In the genomic region with DNA sequence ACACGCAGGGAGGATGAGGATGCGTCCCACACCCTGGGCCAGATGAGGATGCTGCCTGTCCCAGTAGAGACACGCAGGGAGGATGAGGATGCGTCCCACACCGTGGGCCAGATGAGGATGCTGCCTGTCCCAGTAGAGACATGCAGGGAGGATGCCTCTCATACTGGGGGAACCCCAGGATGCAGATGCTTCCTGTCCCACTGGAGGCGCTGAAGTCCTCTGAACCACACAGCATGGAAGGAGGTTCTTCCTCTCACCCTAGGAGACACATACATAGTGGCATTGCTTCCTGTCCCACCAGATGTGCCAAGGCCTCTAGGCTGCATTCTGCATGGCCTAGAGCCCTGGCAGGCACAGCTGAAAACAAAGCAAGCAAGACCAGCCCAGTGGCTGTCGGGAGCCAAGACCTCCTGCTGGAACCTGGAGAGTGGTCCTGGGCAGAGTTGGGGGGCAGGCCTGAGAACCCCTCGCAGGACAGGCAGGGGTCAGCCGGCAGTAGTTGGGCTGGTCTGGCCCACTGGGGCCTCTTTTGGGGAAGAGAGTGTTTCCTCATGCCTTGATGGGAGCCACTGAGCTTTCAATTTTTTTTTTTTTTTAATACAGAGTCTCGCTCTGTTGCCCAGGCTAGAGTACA, we compare ENCODE assay signal across 8 cellular contexts. TPM values are rescaled to one million over a fixed set of nuclear protein-coding genes. Genes with fewer than 3 reads are reported as not detected.
DNase-seq lines count a peak whose midpoint lies in the region; ATAC-seq and TF ChIP-seq lines count a peak whose summit lies in the region.

No MANE protein-coding gene starts in this region.

- H3K27ac Mint-ChIP-seq in CD4-positive, CD25-positive, alpha-beta regulatory T cell: peak overlapping the region in 2 of 3 donors; percentile 11 to 14

- H3K9ac ChIP-seq in colonic mucosa (ENCODE audit: low read depth in 2 of 2, low read length in 2 of 2): no peak overlapping the region

- peaks cover 13% of the 10 kb centered on the region for H3K4me1 ChIP-seq in CD4-positive, CD25-positive, alpha-beta regulatory T cell (ENCODE audit: control insufficient read depth, insufficient read depth, low read length, poor library complexity, severe bottlenecking)
- no peaks in the 10 kb centered on the region for H3K4me1 ChIP-seq in colonic mucosa

- peaks cover 22% of the 10 kb centered on the region for H3K27me3 Mint-ChIP-seq in CD4-positive, CD25-positive, alpha-beta regulatory T cell

- H3K4me3 ChIP-seq in CD4-positive, CD25-positive, alpha-beta regulatory T cell (ENCODE audit: low read depth, low read length): no peak overlapping the region
- H3K4me3 ChIP-seq in colonic mucosa: no peak overlapping the region

- no peak overlapping the region for H3K4me3 Mint-ChIP-seq in CD4-positive, CD25-positive, alpha-beta regulatory T cell

- no peak overlapping the region for H3K27ac ChIP-seq in CD4-positive, CD25-positive, alpha-beta regulatory T cell (ENCODE audit: insufficient read depth, low read length, poor library complexity, severe bottlenecking)
- no peak overlapping the region for H3K27ac ChIP-seq in colonic mucosa

- H3K4me1 Mint-ChIP-seq in CD4-positive, CD25-positive, alpha-beta regulatory T cell: peaks cover 0 to 34% (median 16%) of the 10 kb centered on the region in 4 donors

- no peaks in the 10 kb centered on the region for H3K27me3 ChIP-seq in CD4-positive, CD25-positive, alpha-beta regulatory T cell (ENCODE audit: control insufficient read depth, insufficient read depth, low read length)
- H3K27me3 ChIP-seq in colonic mucosa: peaks cover 2% of the 10 kb centered on the region

- peak; percentile 83 for ATAC-seq in CD4-positive, CD25-positive, alpha-beta regulatory T cell (ENCODE audit: low read depth in 2 of 2)
- peak; percentile 71 for ATAC-seq in GM18907 (IDR thresholded peaks at IDR 0.05; ENCODE audit: unreplicated experiment)
- no peak for ATAC-seq in GM19455 (IDR thresholded peaks at IDR 0.05; ENCODE audit: unreplicated experiment)

- peaks cover 0 to 3% (median 0%) of the 10 kb centered on the region in 7 donors for H3K9me3 Mint-ChIP-seq in CD4-positive, CD25-positive, alpha-beta regulatory T cell

- H3K36me3 Mint-ChIP-seq in CD4-positive, CD25-positive, alpha-beta regulatory T cell: no peaks in the 10 kb centered on the region

- intact Hi-C loops in colonic mucosa (cut with DNase I): no loop called here

- no peak for TF ChIP-seq CTCF in colonic mucosa (IDR thresholded peaks at IDR 0.05)

- H3K9me3 ChIP-seq in CD4-positive, CD25-positive, alpha-beta regulatory T cell (ENCODE audit: control insufficient read depth in 2 of 2, low read length in 2 of 2): no peaks in the 10 kb centered on the region
- no peaks in the 10 kb centered on the region for H3K9me3 ChIP-seq in colonic mucosa

- no peaks in the 10 kb centered on the region for H3K36me3 ChIP-seq in CD4-positive, CD25-positive, alpha-beta regulatory T cell (ENCODE audit: control insufficient read depth, insufficient read depth, low read length)
- H3K36me3 ChIP-seq in colonic mucosa: no peaks in the 10 kb centered on the region

- DNase-seq in CD4-positive, CD25-positive, alpha-beta regulatory T cell: peak in 2 of 3 donors; percentile 47 to 66
- DNase-seq in LHCN-M2 (ENCODE audit: low read depth) (peak; percentile 44), hippocampal formation (lab: John Stamatoyannopoulos, UW) (peak; percentile 33 to 46), ecto neural progenitor cell (ENCODE audit: low spot score) (no peak), colonic mucosa (no peak)
- DNase-seq in activated T-cell treated with anti-CD3 and anti-CD28 coated beads, Interleukin-2, amount 50 U/mL, for 48 hours: peak; percentile 56 to 65

RNA-seq across cellular contexts. Expression of gene HPN, which starts 4.3 kb away (rescaled TPM):
- not detected for total RNA-seq in CD4-positive, CD25-positive, alpha-beta regulatory T cell
- polyA plus RNA-seq in CD4-positive, CD25-positive, alpha-beta regulatory T cell: under 1 TPM in 2 of 4 donors, not detected in 2; 0.54 to 0.70 TPM
- total RNA-seq in LHCN-M2 (2014; rRNA removed) (0.11 TPM in 1 of 2 replicates, not detected in the other), colonic mucosa (1 to 10 TPM in 1 of 2 donors, under 1 TPM in 1; 0.27 to 1.0 TPM)
- polyA plus RNA-seq in LHCN-M2 (2012): not detected

RNA-seq across cellular contexts. Expression of gene SCN1B, which starts 15.5 kb away (rescaled TPM):
- 2.0 TPM for total RNA-seq in CD4-positive, CD25-positive, alpha-beta regulatory T cell
- polyA plus RNA-seq in CD4-positive, CD25-positive, alpha-beta regulatory T cell: under 1 TPM in 3 of 4 donors, not detected in 1; 0.08 to 0.23 (median 0.11) TPM
- total RNA-seq in LHCN-M2 (2014; rRNA removed) (1.4 and 2.3 TPM in 2 replicates), colonic mucosa (1 to 10 TPM; 1.8 to 2.1 TPM)
- polyA plus RNA-seq in LHCN-M2 (2012): 3.5 TPM

RNA-seq across cellular contexts. Expression of gene GRAMD1A, which starts 45.7 kb away (rescaled TPM):
- 179 TPM for total RNA-seq in CD4-positive, CD25-positive, alpha-beta regulatory T cell
- 10 to 100 TPM; 25.7 to 39.4 (median 32.1) TPM for polyA plus RNA-seq in CD4-positive, CD25-positive, alpha-beta regulatory T cell
- 22.5 and 24.1 TPM in 2 replicates for total RNA-seq in LHCN-M2 (2014; rRNA removed)
- 30.1 TPM for polyA plus RNA-seq in LHCN-M2 (2012)
- 10 to 100 TPM; 26.3 to 31.0 TPM for total RNA-seq in colonic mucosa

Comparison
In these comparisons a context has a peak if more than half of its experiments do, and no peak if none do; other contexts are left out.
1. DNase-seq: peak in CD4-positive, CD25-positive, alpha-beta regulatory T cell (2 of 3), LHCN-M2 (single experiment), activated T-cell treated with anti-CD3 and anti-CD28 coated beads, Interleukin-2, amount 50 U/mL, for 48 hours (2 of 2) and hippocampal formation (2 of 2); none in ecto neural progenitor cell (single experiment) and colonic mucosa (single experiment).